ENCODE assay signal across 16 cellular contexts in genomic region chr4:180550106-180550505, GRCh38.
DNase-seq lines count a peak whose midpoint lies in the region; ATAC-seq and TF ChIP-seq lines count a peak whose summit lies in the region.
"Had no signal": no experiment of that assay in that cellular context is flagged by ENCODE, and none has a peak within 500 bp of the region (broad histone marks: within the 10 kb centered on the region; RNA-seq: fewer than 3 reads in every experiment).

No MANE protein-coding gene starts in this region.

- DNase-seq in MCF 10A (ENCODE audit: unreplicated experiment) (peak; percentile 3), breast epithelium (ENCODE audit: low spot score in 2 of 2) (no peak), HCT116 (ENCODE audit: low read depth, low spot score) (peak; percentile 2), neural progenitor cell (ENCODE audit: low spot score) (no peak), stomach (no peak)
- no peak for DNase-seq in activated CD4-positive, alpha-beta T cell treated with anti-CD3 and anti-CD28 coated beads, Interleukin-2, amount 10 ng/mL, durations not matched to agents 24 days and 14 days
- no peak for DNase-seq in activated naive CD4-positive, alpha-beta T cell treated with Interleukin-2 at 50 U/mL for 16 hours
- DNase-seq: 8988T; ACHN; CD4-positive, alpha-beta T cell; DND-41; HFFc6; KG1 had no signal

- H3K4me3 Mint-ChIP-seq in MCF 10A (ENCODE audit: unreplicated experiment) (no peak overlapping the region), neural progenitor cell (peak overlapping the region; percentile 58)
- no peak overlapping the region for H3K4me3 Mint-ChIP-seq in activated CD4-positive, alpha-beta T cell treated with anti-CD3 and anti-CD28 coated beads, Interleukin-2, amount 10 ng/mL, durations not matched to agents 24 days and 14 days
- H3K4me3 Mint-ChIP-seq: CD4-positive, alpha-beta T cell; HFFc6; IgD-negative memory B cell had no signal

- WGBS in stomach, 5 donors, result 25 to 84% (median 53%) methylated on average over 6 of the region's 6 CpGs

- H4K20me1 ChIP-seq in HCT116 (ENCODE audit: insufficient read depth), result no peaks in the 10 kb centered on the region
- H4K20me1 ChIP-seq in OCI-LY1 (ENCODE audit: insufficient read depth, low read length), result no peaks in the 10 kb centered on the region
- no peaks in the 10 kb centered on the region for H4K20me1 ChIP-seq in neural progenitor cell (ENCODE audit: low read depth)
- H4K20me1 ChIP-seq: BLaER1 treated with 17β-estradiol and CSF1 and Interleukin-3, amounts not matched to agents 10 nM and 100 nM had no signal

- H3K4me1 Mint-ChIP-seq in MCF 10A (ENCODE audit: insufficient read depth, unreplicated experiment) (no peaks in the 10 kb centered on the region), neural progenitor cell (no peaks in the 10 kb centered on the region)
- no peaks in the 10 kb centered on the region for H3K4me1 Mint-ChIP-seq in activated CD4-positive, alpha-beta T cell treated with anti-CD3 and anti-CD28 coated beads, Interleukin-2, amount 10 ng/mL, durations not matched to agents 24 days and 14 days
- H3K4me1 Mint-ChIP-seq: IgD-negative memory B cell had no signal

- H3K9me3 ChIP-seq in breast epithelium (no peaks in the 10 kb centered on the region), HCT116 (ENCODE audit: control insufficient read depth in 1 of 2, insufficient read depth in 1 of 2, low read depth in 1 of 2, low read length in 2 of 2) (no peaks in the 10 kb centered on the region), OCI-LY1 (ENCODE audit: low read length) (no peaks in the 10 kb centered on the region), neural progenitor cell (ENCODE audit: low read depth) (no peaks in the 10 kb centered on the region), stomach (peaks cover 0 to 10% (median 0%) of the 10 kb centered on the region in 4 donors)
- H3K9me3 ChIP-seq: BLaER1 treated with 17β-estradiol and CSF1 and Interleukin-3, amounts not matched to agents 10 nM and 100 nM had no signal

- RAD21 ChIA-PET in HCT116 (lab: Charles Lee; ENCODE audit: low non-redundant PET in 1 of 2, low total read pairs in 2 of 2, uncharacterized antibody in 2 of 2, unreplicated experiment in 2 of 2), result no interaction called here

- no peak for TF ChIP-seq CTCF in MCF 10A (IDR thresholded peaks at IDR 0.05; ENCODE audit: unreplicated experiment)
- TF ChIP-seq CTCF in breast epithelium (IDR thresholded peaks at IDR 0.05), result no peak
- TF ChIP-seq CTCF in HCT116 (IDR thresholded peaks at IDR 0.05 in 2 of 3, conservative IDR thresholded peaks at IDR 0.05 in 1 of 3; ENCODE audit: borderline replicate concordance in 1 of 3, insufficient read depth in 1 of 3, low read depth in 2 of 3, low read length in 2 of 3), result peak in 2 of 3 experiments; percentile 28 to 31; a peak in 4 of 6 replicates
- peak; percentile 21; the same call in 1 of the 2 replicates for TF ChIP-seq CTCF in OCI-LY1 (IDR thresholded peaks at IDR 0.05; ENCODE audit: low read length)
- TF ChIP-seq CTCF in neural progenitor cell (IDR thresholded peaks at IDR 0.05), result no peak
- no peak for TF ChIP-seq CTCF in stomach (IDR thresholded peaks at IDR 0.05)

- ATAC-seq in HCT116, result peak; percentile 82

- BruUV-seq in MCF 10A (replicated peaks; lab: Mats Ljungman, UMichigan), result no TSS peak
- BruUV-seq in HCT116 (replicated peaks; lab: Mats Ljungman, UMichigan), result no TSS peak

- H3K4me2 ChIP-seq in HCT116 (ENCODE audit: low read length) (no peak overlapping the region), OCI-LY1 (ENCODE audit: low read length) (no peak overlapping the region), neural progenitor cell (no peak overlapping the region)
- H3K4me2 ChIP-seq: BLaER1 treated with 17β-estradiol and CSF1 and Interleukin-3, amounts not matched to agents 10 nM and 100 nM had no signal

- H3K4me3 ChIP-seq in breast epithelium (no peak overlapping the region), HCT116 (replicated peaks in 1 of 2; ENCODE audit: low read depth in 1 of 2, low read length in 2 of 2) (no peak overlapping the region), OCI-LY1 (ENCODE audit: low read depth, low read length, poor library complexity, severe bottlenecking) (no peak overlapping the region), neural progenitor cell (no peak overlapping the region), stomach (no peak overlapping the region)
- H3K4me3 ChIP-seq: BLaER1 treated with 17β-estradiol and CSF1 and Interleukin-3, amounts not matched to agents 10 nM and 100 nM had no signal

- H3K27ac ChIP-seq in breast epithelium, result no peak overlapping the region
- H3K27ac ChIP-seq in HCT116 (ENCODE audit: low read depth, low read length), result no peak overlapping the region
- no peak overlapping the region for H3K27ac ChIP-seq in OCI-LY1 (ENCODE audit: low read depth, low read length, poor library complexity, severe bottlenecking)
- H3K27ac ChIP-seq in neural progenitor cell, result no peak overlapping the region
- no peak overlapping the region for H3K27ac ChIP-seq in stomach
- H3K27ac ChIP-seq: BLaER1 treated with 17β-estradiol and CSF1 and Interleukin-3, amounts not matched to agents 10 nM and 100 nM had no signal

- no peaks in the 10 kb centered on the region for H3K36me3 ChIP-seq in breast epithelium
- no peaks in the 10 kb centered on the region for H3K36me3 ChIP-seq in HCT116 (ENCODE audit: control insufficient read depth in 1 of 2, insufficient read depth in 2 of 2, low read length in 2 of 2)
- no peaks in the 10 kb centered on the region for H3K36me3 ChIP-seq in OCI-LY1 (ENCODE audit: insufficient read depth, low read length)
- no peaks in the 10 kb centered on the region for H3K36me3 ChIP-seq in neural progenitor cell
- no peaks in the 10 kb centered on the region for H3K36me3 ChIP-seq in stomach
- H3K36me3 ChIP-seq: BLaER1 treated with 17β-estradiol and CSF1 and Interleukin-3, amounts not matched to agents 10 nM and 100 nM had no signal

- H3K4me1 ChIP-seq in breast epithelium (no peaks in the 10 kb centered on the region), HCT116 (ENCODE audit: control insufficient read depth in 1 of 2, insufficient read depth in 2 of 2, low read length in 2 of 2) (no peaks in the 10 kb centered on the region), OCI-LY1 (ENCODE audit: insufficient read depth, low read length, severe bottlenecking) (no peaks in the 10 kb centered on the region), neural progenitor cell (no peaks in the 10 kb centered on the region), stomach (no peaks in the 10 kb centered on the region)
- H3K4me1 ChIP-seq: BLaER1 treated with 17β-estradiol and CSF1 and Interleukin-3, amounts not matched to agents 10 nM and 100 nM had no signal

- no peaks in the 10 kb centered on the region for H3F3A ChIP-seq in OCI-LY1 (ENCODE audit: insufficient read depth, low read length)
- no peaks in the 10 kb centered on the region for H3F3A ChIP-seq in neural progenitor cell (ENCODE audit: low read depth)

- H3K27me3 Mint-ChIP-seq in MCF 10A (ENCODE audit: insufficient read depth, unreplicated experiment), result peaks cover 11% of the 10 kb centered on the region
- peaks cover 4% of the 10 kb centered on the region for H3K27me3 Mint-ChIP-seq in neural progenitor cell (ENCODE audit: insufficient read depth, low read depth)
- H3K27me3 Mint-ChIP-seq in activated CD4-positive, alpha-beta T cell treated with anti-CD3 and anti-CD28 coated beads, Interleukin-2, amount 10 ng/mL, durations not matched to agents 24 days and 14 days, result no peaks in the 10 kb centered on the region
- H3K27me3 Mint-ChIP-seq: CD4-positive, alpha-beta T cell; IgD-negative memory B cell had no signal

- H3K27ac Mint-ChIP-seq in MCF 10A (ENCODE audit: low read depth, unreplicated experiment), result no peak overlapping the region
- H3K27ac Mint-ChIP-seq in neural progenitor cell, result no peak overlapping the region
- no peak overlapping the region for H3K27ac Mint-ChIP-seq in activated CD4-positive, alpha-beta T cell treated with anti-CD3 and anti-CD28 coated beads, Interleukin-2, amount 10 ng/mL, durations not matched to agents 24 days and 14 days
- H3K27ac Mint-ChIP-seq: CD4-positive, alpha-beta T cell; HFFc6; IgD-negative memory B cell had no signal

- H3K79me2 ChIP-seq in HCT116 (ENCODE audit: insufficient read depth, low read length) (no peaks in the 10 kb centered on the region), OCI-LY1 (ENCODE audit: insufficient read depth, low read length) (no peaks in the 10 kb centered on the region), neural progenitor cell (ENCODE audit: low read depth) (no peaks in the 10 kb centered on the region)

- H3K9ac ChIP-seq in HCT116 (ENCODE audit: low read length), result no peak overlapping the region
- no peak overlapping the region for H3K9ac ChIP-seq in OCI-LY1 (ENCODE audit: low read length)
- no peak overlapping the region for H3K9ac ChIP-seq in neural progenitor cell
- H3K9ac ChIP-seq: BLaER1 treated with 17β-estradiol and CSF1 and Interleukin-3, amounts not matched to agents 10 nM and 100 nM had no signal

- TF ChIP-seq EP300 in stomach (IDR thresholded peaks at IDR 0.05), result no peak

- H3K9me3 Mint-ChIP-seq in MCF 10A (ENCODE audit: unreplicated experiment) (no peaks in the 10 kb centered on the region), neural progenitor cell (peaks cover 13% of the 10 kb centered on the region)
- H3K9me3 Mint-ChIP-seq in activated CD4-positive, alpha-beta T cell treated with anti-CD3 and anti-CD28 coated beads, Interleukin-2, amount 10 ng/mL, durations not matched to agents 24 days and 14 days, result no peaks in the 10 kb centered on the region
- H3K9me3 Mint-ChIP-seq: CD4-positive, alpha-beta T cell had no signal

- CTCF ChIA-PET in MCF 10A (lab: Yijun Ruan, JAX) (interaction anchor here (0.7 to 0.8 kb wide), 2 partner anchors 15 to 37 kb away, joined by 3 to 5 read pairs; no protein-coding TSS in a partner anchor), HCT116 (lab: Charles Lee) (no interaction called here)

- intact Hi-C loops in MCF 10A (cut with micrococcal nuclease) (no loop called here), breast epithelium (cut with DNase I; ENCODE audit: low total_unique reads) (no loop called here), HCT116 (cut with micrococcal nuclease) (loop anchor here (10.0 kb wide), 1 partner anchor 1955 kb away; no protein-coding TSS in a partner anchor), stomach (cut with DNase I; ENCODE audit: low total_unique reads) (no loop called here)
- intact Hi-C loops in activated CD4-positive, alpha-beta T cell treated with anti-CD3 and anti-CD28 coated beads, Interleukin-2, amount 10 ng/mL, durations not matched to agents 24 days and 14 days (cut with micrococcal nuclease), result no loop called here

- H3K9me2 ChIP-seq in HCT116 (ENCODE audit: insufficient read depth), result no peaks in the 10 kb centered on the region
- no peaks in the 10 kb centered on the region for H3K9me2 ChIP-seq in OCI-LY1 (ENCODE audit: low read depth, low read length)

- no peak overlapping the region for H2AFZ ChIP-seq in HCT116 (ENCODE audit: low read depth, low read length, poor library complexity, severe bottlenecking)
- no peak overlapping the region for H2AFZ ChIP-seq in OCI-LY1 (ENCODE audit: low read length)
- no peak overlapping the region for H2AFZ ChIP-seq in neural progenitor cell (replicated peaks)

- TF ChIP-seq RAD21 in HCT116 (IDR thresholded peaks at IDR 0.05; ENCODE audit: low read depth), result no peak

- no peak for TF ChIP-seq POLR2A in breast epithelium (IDR thresholded peaks at IDR 0.05)
- no peak for TF ChIP-seq POLR2A in HCT116 (IDR thresholded peaks at IDR 0.05; ENCODE audit: borderline replicate concordance, extremely low read depth, insufficient read depth, insufficient read length)
- no peak for TF ChIP-seq POLR2A in stomach (IDR thresholded peaks at IDR 0.05)

- no peaks in the 10 kb centered on the region for H3K36me3 Mint-ChIP-seq in MCF 10A (ENCODE audit: insufficient read depth, unreplicated experiment)
- H3K36me3 Mint-ChIP-seq in neural progenitor cell, result peaks cover 4% of the 10 kb centered on the region
- H3K36me3 Mint-ChIP-seq in activated CD4-positive, alpha-beta T cell treated with anti-CD3 and anti-CD28 coated beads, Interleukin-2, amount 10 ng/mL, durations not matched to agents 24 days and 14 days (ENCODE audit: low read depth), result no peaks in the 10 kb centered on the region
- H3K36me3 Mint-ChIP-seq: IgD-negative memory B cell had no signal

- POLR2A ChIA-PET in MCF 10A (lab: Yijun Ruan, JAX), result no interaction called here
- POLR2A ChIA-PET in HCT116 (lab: Charles Lee), result no interaction called here

- H3K27me3 ChIP-seq in breast epithelium, result no peaks in the 10 kb centered on the region
- no peaks in the 10 kb centered on the region for H3K27me3 ChIP-seq in HCT116 (ENCODE audit: insufficient read depth, low read length)
- no peaks in the 10 kb centered on the region for H3K27me3 ChIP-seq in OCI-LY1 (ENCODE audit: insufficient read depth, low read length)
- H3K27me3 ChIP-seq in neural progenitor cell, result no peaks in the 10 kb centered on the region
- H3K27me3 ChIP-seq in stomach, result no peaks in the 10 kb centered on the region
- H3K27me3 ChIP-seq: BLaER1 treated with 17β-estradiol and CSF1 and Interleukin-3, amounts not matched to agents 10 nM and 100 nM had no signal

Comparison
In these comparisons a context has a peak if more than half of its experiments do, and no peak if none do; other contexts are left out.
1. DNase-seq: peak in MCF 10A (single experiment) and HCT116 (single experiment); none in breast epithelium (0 of 2), neural progenitor cell (single experiment), activated CD4-positive, alpha-beta T cell treated with anti-CD3 and anti-CD28 coated beads, Interleukin-2, amount 10 ng/mL, durations not matched to agents 24 days and 14 days (single experiment), activated naive CD4-positive, alpha-beta T cell treated with Interleukin-2 at 50 U/mL for 16 hours (single experiment) and stomach (single experiment).
2. CTCF ChIP-seq: peak in HCT116 (2 of 3) and OCI-LY1 (single experiment); none in MCF 10A (single experiment), breast epithelium (0 of 3), neural progenitor cell (single experiment) and stomach (0 of 7).